In genomic region chr13:27977476-27978300, GRCh38 we compare ENCODE assay signal across 14 cellular contexts. TPM values are rescaled to one million over a fixed set of nuclear protein-coding genes. Genes with fewer than 3 reads are reported as not detected.
A peak's percentile ranks its signal among the peaks of the same experiment; 100 is the strongest.
DNase-seq lines count a peak whose midpoint lies in the region; ATAC-seq and TF ChIP-seq lines count a peak whose summit lies in the region.
"Had no signal": no experiment of that assay in that cellular context is flagged by ENCODE, and none has a peak within 500 bp of the region (broad histone marks: within the 10 kb centered on the region; RNA-seq: fewer than 3 reads in every experiment).

No MANE protein-coding gene starts in this region.

- in situ Hi-C loops in GM13976 (cut with MboI; ENCODE audit: low sequenced_read_pairs, unreplicated experiment): loop anchor here (10.0 kb wide), 1 partner anchor 603 kb away; no protein-coding TSS in a partner anchor

- BruUV-seq in PC-3 (replicated peaks; lab: Mats Ljungman, UMichigan): no TSS peak

- no peaks in the 10 kb centered on the region for H3F3A ChIP-seq in PC-3 (ENCODE audit: low read length, unreplicated experiment)

- H3K27me3 ChIP-seq in NT2/D1 (ENCODE audit: insufficient read depth, insufficient read length): peaks cover 100% of the 10 kb centered on the region
- peaks cover 5 to 88% (median 47%) of the 10 kb centered on the region in 3 donors for H3K27me3 ChIP-seq in psoas muscle (ENCODE audit: insufficient read depth in 3 of 3, low read length in 2 of 3)
- peaks cover 10 to 20% of the 10 kb centered on the region in 2 donors for H3K27me3 ChIP-seq in naive thymus-derived CD4-positive, alpha-beta T cell (ENCODE audit: control insufficient read depth in 2 of 2, insufficient read depth in 2 of 2, low read length in 2 of 2)
- H3K27me3 ChIP-seq in PC-3 (ENCODE audit: low read length): peaks cover 30% of the 10 kb centered on the region

- intact Hi-C loops in psoas muscle (cut with DNase I): no loop called here
- intact Hi-C loops in naive thymus-derived CD4-positive, alpha-beta T cell (cut with micrococcal nuclease): loop anchor here in 1 of 2 donors (2.0 kb wide), 1 partner anchor 53 kb away; no protein-coding TSS in a partner anchor
- intact Hi-C loops in PC-3 (cut with micrococcal nuclease): no loop called here

- WGBS in psoas muscle, 3 donors: 1 to 2% (median 1%) methylated on average over 57 to 80 of the region's 80 CpGs

- H3K4me2 ChIP-seq in PC-3 (ENCODE audit: low read length): no peak overlapping the region

- H3K36me3 Mint-ChIP-seq in naive thymus-derived CD4-positive, alpha-beta T cell: no peaks in the 10 kb centered on the region

- no peak for ATAC-seq in psoas muscle
- no peak for ATAC-seq in naive thymus-derived CD4-positive, alpha-beta T cell
- ATAC-seq in PC-3: no peak
- ATAC-seq in esophagus mucosa: no peak

- H3K36me3 ChIP-seq in NT2/D1 (ENCODE audit: insufficient read depth, insufficient read length, low read length) (no peaks in the 10 kb centered on the region), psoas muscle (ENCODE audit: insufficient read depth in 1 of 2, low read depth in 1 of 2) (no peaks in the 10 kb centered on the region), PC-3 (ENCODE audit: low read depth, low read length) (no peaks in the 10 kb centered on the region)
- no peaks in the 10 kb centered on the region for H3K36me3 ChIP-seq in naive thymus-derived CD4-positive, alpha-beta T cell (ENCODE audit: control insufficient read depth in 2 of 3, insufficient read depth in 3 of 3, low read length in 3 of 3)
- H3K36me3 ChIP-seq: brain microvascular endothelial cell had no signal

- no peaks in the 10 kb centered on the region for H3K9me3 ChIP-seq in NT2/D1 (ENCODE audit: insufficient read depth, low read length)
- no peaks in the 10 kb centered on the region for H3K9me3 ChIP-seq in psoas muscle
- no peaks in the 10 kb centered on the region for H3K9me3 ChIP-seq in naive thymus-derived CD4-positive, alpha-beta T cell (ENCODE audit: control insufficient read depth in 2 of 3, low read length in 3 of 3)
- no peaks in the 10 kb centered on the region for H3K9me3 ChIP-seq in PC-3 (ENCODE audit: low read length)

- peak overlapping the region in 5 of 10 donors; percentile 9 to 54 (median 12) for H3K4me3 Mint-ChIP-seq in naive thymus-derived CD4-positive, alpha-beta T cell

- H4K20me1 ChIP-seq in PC-3 (ENCODE audit: low read length): no peaks in the 10 kb centered on the region

- peak overlapping the region in 1 of 9 donors; percentile 71 for H3K27ac Mint-ChIP-seq in naive thymus-derived CD4-positive, alpha-beta T cell

- no peaks in the 10 kb centered on the region for H3K9me3 Mint-ChIP-seq in naive thymus-derived CD4-positive, alpha-beta T cell

- CTCF ChIA-PET in naive thymus-derived CD4-positive, alpha-beta T cell (lab: Charles Lee): no interaction called here
- CTCF ChIA-PET in PC-3 (lab: Charles Lee): no interaction called here

- H3K9me2 ChIP-seq in PC-3 (replicated peaks; ENCODE audit: low read length): no peaks in the 10 kb centered on the region

- H3K4me1 ChIP-seq in NT2/D1 (ENCODE audit: insufficient read depth, insufficient read length) (peaks cover 2% of the 10 kb centered on the region), psoas muscle (no peaks in the 10 kb centered on the region), PC-3 (ENCODE audit: insufficient read depth, low read length) (no peaks in the 10 kb centered on the region)
- H3K4me1 ChIP-seq in naive thymus-derived CD4-positive, alpha-beta T cell (ENCODE audit: control insufficient read depth in 2 of 2, insufficient read depth in 2 of 2, low read length in 2 of 2): no peaks in the 10 kb centered on the region

- no peak for TF ChIP-seq CTCF in GM13976 (IDR thresholded peaks at IDR 0.05; ENCODE audit: borderline replicate concordance, control extremely low read depth, extremely low read depth, insufficient read depth, missing control alignments)
- no peak for TF ChIP-seq CTCF in fibroblast of mammary gland (conservative IDR thresholded peaks at IDR 0.05; ENCODE audit: control insufficient read depth, insufficient read depth, low read depth, low read length)
- no peak for TF ChIP-seq CTCF in psoas muscle (IDR thresholded peaks at IDR 0.05)
- no peak for TF ChIP-seq CTCF in PC-3 (conservative IDR thresholded peaks at IDR 0.05; ENCODE audit: low read depth, low read length)

- no peak overlapping the region for H3K27ac ChIP-seq in psoas muscle
- no peak overlapping the region for H3K27ac ChIP-seq in naive thymus-derived CD4-positive, alpha-beta T cell (ENCODE audit: low read depth, low read length)
- H3K27ac ChIP-seq in PC-3 (ENCODE audit: low read length): no peak overlapping the region
- H3K27ac ChIP-seq: brain microvascular endothelial cell had no signal

- no peak overlapping the region for H2AFZ ChIP-seq in PC-3 (ENCODE audit: low read length)

- DNase-seq in GM13976 (ENCODE audit: low spot score) (peak; percentile 26), NT2/D1 (ENCODE audit: low read depth, low spot score) (no peak), fibroblast of mammary gland (ENCODE audit: low read depth) (peak; percentile 29), psoas muscle (no peak), PC-3 (no peak)
- no peak for DNase-seq in naive thymus-derived CD4-positive, alpha-beta T cell
- DNase-seq: brain microvascular endothelial cell, kidney glomerular epithelial cell, NCI-H1694 treated with DMSO at 0.1 percent for 48 hours had no signal

- H3K9ac ChIP-seq in NT2/D1 (ENCODE audit: insufficient read length, low read depth): no peak overlapping the region
- no peak overlapping the region for H3K9ac ChIP-seq in PC-3 (ENCODE audit: low read length)

- H3K79me2 ChIP-seq in PC-3 (ENCODE audit: low read length): no peaks in the 10 kb centered on the region

- H3K27me3 Mint-ChIP-seq in naive thymus-derived CD4-positive, alpha-beta T cell: peaks cover 81 to 92% (median 88%) of the 10 kb centered on the region in 5 donors

- POLR2A ChIA-PET in naive thymus-derived CD4-positive, alpha-beta T cell (lab: Charles Lee): no interaction called here
- POLR2A ChIA-PET in PC-3 (lab: Charles Lee; ENCODE audit: unreplicated experiment): no interaction called here

- H3K4me1 Mint-ChIP-seq in naive thymus-derived CD4-positive, alpha-beta T cell: peaks cover 10 to 33% (median 25%) of the 10 kb centered on the region in 7 donors

- H3K4me3 ChIP-seq in NT2/D1 (ENCODE audit: insufficient read length, low read depth) (peak overlapping the region; percentile 34), fibroblast of mammary gland (ENCODE audit: control insufficient read depth, low read depth, low read length) (no peak overlapping the region), psoas muscle (peak overlapping the region; percentile 38), PC-3 (ENCODE audit: low read length) (no peak overlapping the region)
- no peak overlapping the region for H3K4me3 ChIP-seq in naive thymus-derived CD4-positive, alpha-beta T cell (ENCODE audit: low read length)

RNA-seq across cellular contexts. Expression of gene CDX2, which starts 8.6 kb away (rescaled TPM):
- total RNA-seq in psoas muscle (not detected), PC-3 (2014; rRNA removed) (0.62 TPM in 1 of 2 replicates, not detected in the other), esophagus mucosa (not detected)
- under 1 TPM in 1 of 3 donors, not detected in 2; 0.03 TPM for polyA plus RNA-seq in psoas muscle
- not detected for total RNA-seq in naive thymus-derived CD4-positive, alpha-beta T cell
- polyA plus RNA-seq in naive thymus-derived CD4-positive, alpha-beta T cell: not detected
- total RNA-seq: fibroblast of lung; posterior vena cava; T-helper 1 cell treated with Interleukin-12 subunit alpha and Interleukin-12 subunit beta and Interleukin-4 antibody, amounts not matched to agents 30 ng/mL and 1 ng/mL, for 36 hours; urinary bladder had no signal
- polyA plus RNA-seq: fibroblast of lung, urinary bladder had no signal

RNA-seq across cellular contexts. Expression of gene URAD, which starts 10.8 kb away (rescaled TPM):
- total RNA-seq in psoas muscle: not detected
- not detected for polyA plus RNA-seq in psoas muscle
- total RNA-seq in naive thymus-derived CD4-positive, alpha-beta T cell: not detected
- polyA plus RNA-seq in naive thymus-derived CD4-positive, alpha-beta T cell: not detected
- not detected in 2 replicates for total RNA-seq in PC-3 (2014; rRNA removed)
- total RNA-seq in esophagus mucosa: not detected
- total RNA-seq: fibroblast of lung; posterior vena cava; T-helper 1 cell treated with Interleukin-12 subunit alpha and Interleukin-12 subunit beta and Interleukin-4 antibody, amounts not matched to agents 30 ng/mL and 1 ng/mL, for 36 hours; urinary bladder had no signal
- polyA plus RNA-seq: fibroblast of lung, urinary bladder had no signal

RNA-seq across cellular contexts. Expression of gene PDX1, which starts 57.9 kb away (rescaled TPM):
- total RNA-seq in psoas muscle (not detected), PC-3 (2014; rRNA removed) (0.17 TPM in 1 of 2 replicates, not detected in the other), esophagus mucosa (not detected)
- polyA plus RNA-seq in psoas muscle: not detected
- total RNA-seq in naive thymus-derived CD4-positive, alpha-beta T cell: not detected
- polyA plus RNA-seq in naive thymus-derived CD4-positive, alpha-beta T cell: not detected
- total RNA-seq: fibroblast of lung; posterior vena cava; T-helper 1 cell treated with Interleukin-12 subunit alpha and Interleukin-12 subunit beta and Interleukin-4 antibody, amounts not matched to agents 30 ng/mL and 1 ng/mL, for 36 hours; urinary bladder had no signal
- polyA plus RNA-seq: fibroblast of lung, urinary bladder had no signal

Comparison
In these comparisons a context has a peak if more than half of its experiments do, and no peak if none do; other contexts are left out.
1. DNase-seq: peak in GM13976 (single experiment) and fibroblast of mammary gland (single experiment); none in NT2/D1 (single experiment), psoas muscle (0 of 2), naive thymus-derived CD4-positive, alpha-beta T cell (0 of 9) and PC-3 (single experiment).
2. H3K4me3 ChIP-seq: peak in NT2/D1 (single experiment) and psoas muscle (single experiment); none in fibroblast of mammary gland (single experiment), naive thymus-derived CD4-positive, alpha-beta T cell (single experiment) and PC-3 (single experiment).